In genomic region chr1:95742591-95743089, GRCh38 we compare ENCODE assay signal across 9 cellular contexts.
DNase-seq lines count a peak whose midpoint lies in the region; ATAC-seq and TF ChIP-seq lines count a peak whose summit lies in the region.
"Had no signal": no experiment of that assay in that cellular context is flagged by ENCODE, and none has a peak within 500 bp of the region (broad histone marks: within the 10 kb centered on the region; RNA-seq: fewer than 3 reads in every experiment).

No MANE protein-coding gene starts in this region.

- no peaks in the 10 kb centered on the region for H3K9me2 ChIP-seq in Karpas-422 (replicated peaks; ENCODE audit: insufficient read depth, low read length)

- no peak overlapping the region for H2AFZ ChIP-seq in Karpas-422 (ENCODE audit: low read length)

- no CpG with 5 or more reads among the region's 3 CpGs for whole genome bisulfite sequencing in mesendoderm (ENCODE audit: extremely low coverage, insufficient coverage, low lambda C conversion rate)

- no peak overlapping the region for H2AK5ac ChIP-seq in mesendoderm (ENCODE audit: low read length)

- H3K4me1 ChIP-seq in adipocyte (ENCODE audit: control insufficient read depth, insufficient read depth, low read length) = peaks cover 13% of the 10 kb centered on the region
- H3K4me1 ChIP-seq in mesendoderm (ENCODE audit: control insufficient read depth, low read depth, low read length) = peaks cover 3% of the 10 kb centered on the region
- no peaks in the 10 kb centered on the region for H3K4me1 ChIP-seq in Karpas-422 (ENCODE audit: low read length)

- intact Hi-C loops in activated T-helper 1 cell treated with anti-CD3 and anti-CD28 coated beads, Interleukin-12 subunit alpha, Interleukin-12 subunit beta, Interleukin-2, Interleukin-4 antibody, amounts not matched to agents 30 ng/mL and 10 ng/mL and 1 ng/mL, durations not matched to agents 14 hours and 24 hours and 36 hours (cut with micrococcal nuclease) = no loop called here

- H3K4me2 ChIP-seq in mesendoderm (ENCODE audit: low read length) = no peak overlapping the region
- H3K4me2 ChIP-seq in Karpas-422 (ENCODE audit: low read depth, low read length, poor library complexity, severe bottlenecking) = no peak overlapping the region

- peak overlapping the region; percentile 79 for H2BK5ac ChIP-seq in mesendoderm (ENCODE audit: low read length)

- H3K4me3 Mint-ChIP-seq in activated T-helper 1 cell treated with anti-CD3 and anti-CD28 coated beads, Interleukin-12 subunit alpha, Interleukin-12 subunit beta, Interleukin-2, Interleukin-4 antibody, amounts not matched to agents 30 ng/mL and 10 ng/mL and 1 ng/mL, durations not matched to agents 14 hours and 24 hours and 36 hours = no peak overlapping the region
- no peak overlapping the region for H3K4me3 Mint-ChIP-seq in activated T-cell treated with anti-CD3 and anti-CD28 coated beads, Interleukin-2, amount 50 U/mL, for 4 hours

- no peaks in the 10 kb centered on the region for H3K27me3 Mint-ChIP-seq in activated T-helper 1 cell treated with anti-CD3 and anti-CD28 coated beads, Interleukin-12 subunit alpha, Interleukin-12 subunit beta, Interleukin-2, Interleukin-4 antibody, amounts not matched to agents 30 ng/mL and 10 ng/mL and 1 ng/mL, durations not matched to agents 14 hours and 24 hours and 36 hours (ENCODE audit: insufficient read depth)
- H3K27me3 Mint-ChIP-seq in activated T-cell treated with anti-CD3 and anti-CD28 coated beads, Interleukin-2, amount 50 U/mL, for 4 hours (ENCODE audit: low read depth) = no peaks in the 10 kb centered on the region

- no peaks in the 10 kb centered on the region for H3K79me1 ChIP-seq in mesendoderm (ENCODE audit: low read length)

- ATAC-seq in activated T-cell treated with anti-CD3 and anti-CD28 coated beads, Interleukin-2, amount 50 U/mL, for 4 hours = no peak

- H3K27ac ChIP-seq in mesendoderm (ENCODE audit: low read depth, low read length) (peak overlapping the region; percentile 53), Karpas-422 (ENCODE audit: low read length) (no peak overlapping the region)

- H4K8ac ChIP-seq in mesendoderm (ENCODE audit: low read depth, low read length) = no peak overlapping the region

- no peak overlapping the region for H3K27ac Mint-ChIP-seq in activated T-helper 1 cell treated with anti-CD3 and anti-CD28 coated beads, Interleukin-12 subunit alpha, Interleukin-12 subunit beta, Interleukin-2, Interleukin-4 antibody, amounts not matched to agents 30 ng/mL and 10 ng/mL and 1 ng/mL, durations not matched to agents 14 hours and 24 hours and 36 hours

- no peak for TF ChIP-seq CTCF in NB4 (IDR thresholded peaks at IDR 0.05; ENCODE audit: low read depth, low read length)

- peak; percentile 26 for DNase-seq in ELR (ENCODE audit: low read depth)
- peak; percentile 4 for DNase-seq in NB4 (ENCODE audit: low read depth)
- peak; percentile 47 for DNase-seq in adipocyte (ENCODE audit: low read depth)
- peak; percentile 61 for DNase-seq in mesendoderm
- no peak for DNase-seq in activated T-helper 1 cell treated with anti-CD3 and anti-CD28 coated beads, Interleukin-12 subunit alpha, Interleukin-12 subunit beta, Interleukin-2, Interleukin-4 antibody, amounts not matched to agents 30 ng/mL and 10 ng/mL and 1 ng/mL, durations not matched to agents 14 hours and 24 hours and 36 hours (ENCODE audit: low spot score)
- no peak for DNase-seq in Karpas-422
- DNase-seq in activated T-cell treated with anti-CD3 and anti-CD28 coated beads, Interleukin-2, amount 50 U/mL, for 4 hours = no peak
- no peak for DNase-seq in AG08396 (ENCODE audit: low spot score)
- DNase-seq: NK-92 treated with Interleukin-12 subunit alpha and Interleukin-12 subunit beta, amount 100 ng/mL, for 24 hours had no signal

- H3K79me2 ChIP-seq in mesendoderm (ENCODE audit: control insufficient read depth, insufficient read depth, low read length) (no peaks in the 10 kb centered on the region), Karpas-422 (ENCODE audit: low read length) (no peaks in the 10 kb centered on the region)

- H3K9me3 ChIP-seq in adipocyte (ENCODE audit: control insufficient read depth, low read length) (peaks cover 8% of the 10 kb centered on the region), Karpas-422 (ENCODE audit: low read length) (no peaks in the 10 kb centered on the region)

- peaks cover 4% of the 10 kb centered on the region for H3K9me3 Mint-ChIP-seq in activated T-helper 1 cell treated with anti-CD3 and anti-CD28 coated beads, Interleukin-12 subunit alpha, Interleukin-12 subunit beta, Interleukin-2, Interleukin-4 antibody, amounts not matched to agents 30 ng/mL and 10 ng/mL and 1 ng/mL, durations not matched to agents 14 hours and 24 hours and 36 hours
- H3K9me3 Mint-ChIP-seq in activated T-cell treated with anti-CD3 and anti-CD28 coated beads, Interleukin-2, amount 50 U/mL, for 4 hours = peaks cover 6% of the 10 kb centered on the region

- H3K4me3 ChIP-seq in NB4 (ENCODE audit: low read depth, low read length) (no peak overlapping the region), adipocyte (ENCODE audit: low read length) (peak overlapping the region; percentile 50), mesendoderm (ENCODE audit: low read length) (no peak overlapping the region), Karpas-422 (ENCODE audit: low read length) (no peak overlapping the region)

- H3K56ac ChIP-seq in mesendoderm (ENCODE audit: low read length) = peak overlapping the region; percentile 62

- H3K4me1 Mint-ChIP-seq in activated T-helper 1 cell treated with anti-CD3 and anti-CD28 coated beads, Interleukin-12 subunit alpha, Interleukin-12 subunit beta, Interleukin-2, Interleukin-4 antibody, amounts not matched to agents 30 ng/mL and 10 ng/mL and 1 ng/mL, durations not matched to agents 14 hours and 24 hours and 36 hours (ENCODE audit: low read depth) = no peaks in the 10 kb centered on the region
- no peaks in the 10 kb centered on the region for H3K4me1 Mint-ChIP-seq in activated T-cell treated with anti-CD3 and anti-CD28 coated beads, Interleukin-2, amount 50 U/mL, for 4 hours (ENCODE audit: low read depth)

- H2BK120ac ChIP-seq in mesendoderm (ENCODE audit: low read depth, low read length) = no peak overlapping the region

- H4K20me1 ChIP-seq in Karpas-422 (ENCODE audit: insufficient read depth, low read depth, low read length) = no peaks in the 10 kb centered on the region

- H3K36me3 ChIP-seq in adipocyte (ENCODE audit: control insufficient read depth, insufficient read depth, low read length, severe bottlenecking) (no peaks in the 10 kb centered on the region), mesendoderm (ENCODE audit: control insufficient read depth, insufficient read depth, low read length) (no peaks in the 10 kb centered on the region), Karpas-422 (ENCODE audit: insufficient read depth, low read length) (no peaks in the 10 kb centered on the region)

- H3K4ac ChIP-seq in mesendoderm (ENCODE audit: low read depth, low read length) = peak overlapping the region; percentile 78

- peak overlapping the region; percentile 68 for H3K18ac ChIP-seq in mesendoderm (ENCODE audit: low read length)

- no peak overlapping the region for H4K5ac ChIP-seq in mesendoderm (ENCODE audit: low read length)

- no peaks in the 10 kb centered on the region for H3K36me3 Mint-ChIP-seq in activated T-helper 1 cell treated with anti-CD3 and anti-CD28 coated beads, Interleukin-12 subunit alpha, Interleukin-12 subunit beta, Interleukin-2, Interleukin-4 antibody, amounts not matched to agents 30 ng/mL and 10 ng/mL and 1 ng/mL, durations not matched to agents 14 hours and 24 hours and 36 hours (ENCODE audit: low read depth)
- no peaks in the 10 kb centered on the region for H3K36me3 Mint-ChIP-seq in activated T-cell treated with anti-CD3 and anti-CD28 coated beads, Interleukin-2, amount 50 U/mL, for 4 hours (ENCODE audit: insufficient read depth)

- no peak overlapping the region for H2BK15ac ChIP-seq in mesendoderm (replicated peaks; ENCODE audit: low read depth)

- no peak overlapping the region for H3K23ac ChIP-seq in mesendoderm (ENCODE audit: low read length)

- H3K9ac ChIP-seq in adipocyte (ENCODE audit: low read length) (peak overlapping the region; percentile 66), mesendoderm (ENCODE audit: low read length) (peak overlapping the region; percentile 12), Karpas-422 (ENCODE audit: low read length) (no peak overlapping the region)

- no peak for TF ChIP-seq POLR2A in NB4 (IDR thresholded peaks at IDR 0.05; ENCODE audit: extremely low read depth, insufficient read length)

- H3K27me3 ChIP-seq in adipocyte (replicated peaks; ENCODE audit: control insufficient read depth, insufficient read depth, low read length) = no peaks in the 10 kb centered on the region
- H3K27me3 ChIP-seq in mesendoderm (ENCODE audit: insufficient read depth, low read length, poor library complexity) = no peaks in the 10 kb centered on the region
- H3K27me3 ChIP-seq in Karpas-422 (ENCODE audit: low read length) = no peaks in the 10 kb centered on the region

Comparison
In these comparisons a context has a peak if more than half of its experiments do, and no peak if none do; other contexts are left out.
1. DNase-seq: peak in ELR (single experiment), NB4 (single experiment), adipocyte (single experiment) and mesendoderm (single experiment); none in activated T-helper 1 cell treated with anti-CD3 and anti-CD28 coated beads, Interleukin-12 subunit alpha, Interleukin-12 subunit beta, Interleukin-2, Interleukin-4 antibody, amounts not matched to agents 30 ng/mL and 10 ng/mL and 1 ng/mL, durations not matched to agents 14 hours and 24 hours and 36 hours (single experiment), Karpas-422 (single experiment), activated T-cell treated with anti-CD3 and anti-CD28 coated beads, Interleukin-2, amount 50 U/mL, for 4 hours (single experiment) and AG08396 (single experiment).